Comparison of ENCODE assay signal across 9 cellular contexts in the genomic region with DNA sequence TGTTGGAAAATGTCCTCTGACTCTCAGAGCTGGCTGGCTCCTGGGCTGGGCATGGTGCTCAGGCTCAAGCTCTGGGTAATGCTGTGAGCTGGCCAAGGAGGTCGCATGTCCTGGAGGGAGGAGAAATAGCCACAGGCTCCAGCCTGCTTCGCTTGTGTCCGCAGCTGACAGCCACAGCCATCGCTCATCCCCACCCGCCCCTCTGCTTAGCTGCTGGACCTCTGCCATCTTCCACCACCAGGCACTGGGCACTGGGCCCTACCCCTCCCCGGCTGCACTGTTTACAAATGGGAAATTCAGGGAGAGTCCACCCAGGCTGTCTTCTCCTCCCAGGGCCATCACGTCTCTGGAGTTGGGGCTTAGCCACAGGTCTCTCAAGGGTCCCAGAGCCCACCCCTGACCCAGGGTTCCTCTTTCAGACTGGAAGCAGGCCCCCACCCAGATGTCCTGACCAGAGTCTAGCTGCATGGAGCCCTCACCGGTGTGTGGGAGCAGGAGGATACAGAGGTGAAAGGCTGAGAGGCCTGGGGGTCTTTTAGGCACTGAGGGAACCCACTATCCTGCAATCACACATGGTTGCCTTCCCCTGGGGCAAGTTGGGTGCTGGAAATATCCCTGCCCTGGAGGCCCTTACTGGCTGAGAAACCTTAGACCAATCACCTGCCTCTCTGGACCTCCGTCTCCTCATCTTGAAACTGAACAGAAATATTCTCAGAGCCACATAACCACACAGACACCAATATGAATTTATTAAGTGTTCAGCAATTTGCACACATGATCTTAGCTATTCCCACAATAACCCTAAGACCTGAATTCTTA.
DNase-seq lines count a peak whose midpoint lies in the region; ATAC-seq lines count a peak whose summit lies in the region.
"Had no signal": no experiment of that assay in that cellular context is flagged by ENCODE, and none has a peak within 500 bp of the region (broad histone marks: within the 10 kb centered on the region; RNA-seq: fewer than 3 reads in every experiment).

No MANE protein-coding gene starts in this region.

- ATAC-seq in HG03175 (IDR thresholded peaks at IDR 0.05; ENCODE audit: unreplicated experiment) (peak; percentile 53), GM19395 (IDR thresholded peaks at IDR 0.05; ENCODE audit: unreplicated experiment) (no peak)
- ATAC-seq: naive thymus-derived CD4-positive, alpha-beta T cell had no signal

- no peak overlapping the region for H3K27ac Mint-ChIP-seq in activated naive CD4-positive, alpha-beta T cell treated with anti-CD3 and anti-CD28 coated beads for 36 hours

- H3K4me3 ChIP-seq in adipocyte (ENCODE audit: low read length) = no peak overlapping the region

- H3K27me3 ChIP-seq in adipocyte (replicated peaks; ENCODE audit: control insufficient read depth, insufficient read depth, low read length) = peaks cover 18% of the 10 kb centered on the region

- H3K36me3 ChIP-seq in adipocyte (ENCODE audit: control insufficient read depth, insufficient read depth, low read length, severe bottlenecking) = no peaks in the 10 kb centered on the region

- CTCF ChIA-PET in activated naive CD4-positive, alpha-beta T cell treated with anti-CD3 and anti-CD28 coated beads for 36 hours (lab: Charles Lee) = interaction anchor here (0.8 to 21.7 kb wide), 6 partner anchors 11 to 300 kb away, joined by 3 to 366 read pairs (median 4); no protein-coding TSS in a partner anchor

- peak overlapping the region; percentile 91 for H3K27ac ChIP-seq in temporal lobe (ENCODE audit: low read depth, low read length)

- H3K9me3 Mint-ChIP-seq in activated naive CD4-positive, alpha-beta T cell treated with anti-CD3 and anti-CD28 coated beads for 36 hours = peaks cover 4% of the 10 kb centered on the region

- peaks cover 10% of the 10 kb centered on the region for H3K4me1 ChIP-seq in adipocyte (ENCODE audit: control insufficient read depth, insufficient read depth, low read length)

- H3K36me3 Mint-ChIP-seq in activated naive CD4-positive, alpha-beta T cell treated with anti-CD3 and anti-CD28 coated beads for 36 hours (ENCODE audit: low read depth) = peaks cover 2% of the 10 kb centered on the region

- DNase-seq in activated naive CD4-positive, alpha-beta T cell treated with Interleukin-2 at 50 U/mL for 16 hours = peak; percentile 3
- DNase-seq in activated naive CD4-positive, alpha-beta T cell treated with anti-CD3 and anti-CD28 coated beads for 36 hours = no peak
- DNase-seq in adipocyte (ENCODE audit: low read depth) = peak; percentile 43
- DNase-seq in kidney glomerular epithelial cell (lab: John Stamatoyannopoulos, UW) = peak; percentile 16
- no peak for DNase-seq in stimulated activated CD4-positive, alpha-beta T cell treated with anti-CD3 and anti-CD28 coated beads, Interleukin-12 subunit alpha, Interleukin-12 subunit beta, amount 100 ng/mL, for 4 hours

- H3K27me3 Mint-ChIP-seq in activated naive CD4-positive, alpha-beta T cell treated with anti-CD3 and anti-CD28 coated beads for 36 hours (ENCODE audit: low read depth) = no peaks in the 10 kb centered on the region
- H3K27me3 Mint-ChIP-seq: naive thymus-derived CD4-positive, alpha-beta T cell had no signal

- no peak overlapping the region for H3K4me3 Mint-ChIP-seq in activated naive CD4-positive, alpha-beta T cell treated with anti-CD3 and anti-CD28 coated beads for 36 hours
- H3K4me3 Mint-ChIP-seq: naive thymus-derived CD4-positive, alpha-beta T cell had no signal

- no peak overlapping the region for H3K9ac ChIP-seq in adipocyte (ENCODE audit: low read length)

- H3K4me1 Mint-ChIP-seq in activated naive CD4-positive, alpha-beta T cell treated with anti-CD3 and anti-CD28 coated beads for 36 hours (ENCODE audit: low read depth) = peaks cover 18% of the 10 kb centered on the region

- intact Hi-C loops in activated naive CD4-positive, alpha-beta T cell treated with anti-CD3 and anti-CD28 coated beads for 36 hours (cut with micrococcal nuclease) = loop anchor here (10.0 kb wide), 1 partner anchor 477 kb away; no protein-coding TSS in a partner anchor

- H3K9me3 ChIP-seq in adipocyte (ENCODE audit: control insufficient read depth, low read length) = peaks cover 12% of the 10 kb centered on the region

Comparison
In these comparisons a context has a peak if more than half of its experiments do, and no peak if none do; other contexts are left out.
1. DNase-seq: peak in activated naive CD4-positive, alpha-beta T cell treated with Interleukin-2 at 50 U/mL for 16 hours (single experiment), adipocyte (single experiment) and kidney glomerular epithelial cell (single experiment); none in activated naive CD4-positive, alpha-beta T cell treated with anti-CD3 and anti-CD28 coated beads for 36 hours (single experiment) and stimulated activated CD4-positive, alpha-beta T cell treated with anti-CD3 and anti-CD28 coated beads, Interleukin-12 subunit alpha, Interleukin-12 subunit beta, amount 100 ng/mL, for 4 hours (single experiment).